ENCODE assay signal across 21 cellular contexts in genomic region chr22:43964314-43964857, GRCh38. TPM values are rescaled to one million over a fixed set of nuclear protein-coding genes. Genes with fewer than 3 reads are reported as not detected.
DNase-seq lines count a peak whose midpoint lies in the region; ATAC-seq, FAIRE-seq and TF ChIP-seq lines count a peak whose summit lies in the region.
"Had no signal": no experiment of that assay in that cellular context is flagged by ENCODE, and none has a peak within 500 bp of the region (broad histone marks: within the 10 kb centered on the region; RNA-seq: fewer than 3 reads in every experiment).

No MANE protein-coding gene starts in this region.

- H4K20me1 ChIP-seq in astrocyte (ENCODE audit: insufficient read depth, low read length): peaks cover 40% of the 10 kb centered on the region

- no peak overlapping the region for H3K9ac ChIP-seq in astrocyte (ENCODE audit: low read length)
- H3K9ac ChIP-seq: BLaER1, GM23248 had no signal

- H3K4me2 ChIP-seq in astrocyte (ENCODE audit: low read length): no peak overlapping the region
- H3K4me2 ChIP-seq: BLaER1 had no signal

- intact Hi-C loops in sciatic nerve (cut with DNase I): no loop called here

- no peak overlapping the region for H3K27ac ChIP-seq in astrocyte (ENCODE audit: low read depth, low read length)
- H3K27ac ChIP-seq: BLaER1, GM23248 had no signal

- no peak for DNase-seq in activated T-cell treated with anti-CD3 and anti-CD28 coated beads, Interleukin-2, amount 50 U/mL, for 24 hours
- no peak for DNase-seq in activated T-cell treated with anti-CD3 and anti-CD28 coated beads, Interleukin-2, amount 50 U/mL, for 1 hour
- no peak for DNase-seq in astrocyte (ENCODE audit: low read depth)
- peak; percentile 32 for DNase-seq in sciatic nerve (ENCODE audit: low spot score)
- DNase-seq: 8988T; CD4-positive, alpha-beta memory T cell; DMS153; DMS79; GDM1; GM23248; H7 had no signal

- no peak for TF ChIP-seq CTCF in astrocyte (IDR thresholded peaks at IDR 0.05; ENCODE audit: insufficient read depth, low read depth, low read length)

- no peaks in the 10 kb centered on the region for H3K27me3 ChIP-seq in astrocyte (ENCODE audit: insufficient read depth, low read length)
- H3K27me3 ChIP-seq: BLaER1 had no signal

- H3K36me3 ChIP-seq in astrocyte (ENCODE audit: insufficient read depth, low read length): peaks cover 26% of the 10 kb centered on the region

- H3K9me3 Mint-ChIP-seq in activated T-cell treated with anti-CD3 and anti-CD28 coated beads, Interleukin-2, amount 50 U/mL, for 24 hours: no peaks in the 10 kb centered on the region
- H3K9me3 Mint-ChIP-seq in astrocyte (ENCODE audit: unreplicated experiment): no peaks in the 10 kb centered on the region
- H3K9me3 Mint-ChIP-seq: CD14-positive monocyte; CD4-positive, alpha-beta memory T cell; IgD-negative memory B cell had no signal

- H3K27me3 Mint-ChIP-seq in activated T-cell treated with anti-CD3 and anti-CD28 coated beads, Interleukin-2, amount 50 U/mL, for 24 hours: no peaks in the 10 kb centered on the region
- H3K27me3 Mint-ChIP-seq in astrocyte (ENCODE audit: low read depth, unreplicated experiment): no peaks in the 10 kb centered on the region
- H3K27me3 Mint-ChIP-seq: CD4-positive, alpha-beta memory T cell; IgD-negative memory B cell had no signal

- peaks cover 28% of the 10 kb centered on the region for H3K79me2 ChIP-seq in astrocyte (ENCODE audit: insufficient read depth, low read length)

- H2AFZ ChIP-seq in astrocyte (ENCODE audit: low read depth, low read length): no peak overlapping the region
- H2AFZ ChIP-seq: GM23248 had no signal

- H3K9me3 ChIP-seq in astrocyte (ENCODE audit: insufficient read depth, low read depth, low read length): no peaks in the 10 kb centered on the region
- H3K9me3 ChIP-seq: BLaER1 had no signal

- H3K27ac Mint-ChIP-seq in activated T-cell treated with anti-CD3 and anti-CD28 coated beads, Interleukin-2, amount 50 U/mL, for 24 hours: peak overlapping the region; percentile 26
- H3K27ac Mint-ChIP-seq in astrocyte (ENCODE audit: unreplicated experiment): no peak overlapping the region

- H3K4me1 Mint-ChIP-seq in activated T-cell treated with anti-CD3 and anti-CD28 coated beads, Interleukin-2, amount 50 U/mL, for 24 hours (ENCODE audit: low read depth): peaks cover 11% of the 10 kb centered on the region
- peaks cover 3% of the 10 kb centered on the region for H3K4me1 Mint-ChIP-seq in astrocyte (ENCODE audit: low read depth, unreplicated experiment)
- H3K4me1 Mint-ChIP-seq: CD14-positive monocyte had no signal

- peak; percentile 5 for FAIRE-seq in astrocyte (lab: Jason Lieb, UNC)
- FAIRE-seq: GM12892, GM18507, HTR-8/SVneo had no signal

- H3K4me3 Mint-ChIP-seq in activated T-cell treated with anti-CD3 and anti-CD28 coated beads, Interleukin-2, amount 50 U/mL, for 24 hours: no peak overlapping the region
- H3K4me3 Mint-ChIP-seq in astrocyte (ENCODE audit: unreplicated experiment): no peak overlapping the region
- H3K4me3 Mint-ChIP-seq: CD14-positive monocyte; CD4-positive, alpha-beta memory T cell; IgD-negative memory B cell had no signal

- ATAC-seq in sciatic nerve (no peak), GM19351 (IDR thresholded peaks at IDR 0.05; ENCODE audit: unreplicated experiment) (no peak), GM18858 (IDR thresholded peaks at IDR 0.05; ENCODE audit: unreplicated experiment) (no peak), GM21786 (IDR thresholded peaks at IDR 0.05; ENCODE audit: unreplicated experiment) (no peak)
- ATAC-seq: HCT116 had no signal

- no peak overlapping the region for H3K4me3 ChIP-seq in astrocyte (ENCODE audit: insufficient read depth, low read depth, low read length)
- H3K4me3 ChIP-seq: BLaER1, GM23248 had no signal

- H3K4me1 ChIP-seq in astrocyte (ENCODE audit: insufficient read depth, low read length): no peaks in the 10 kb centered on the region
- H3K4me1 ChIP-seq: BLaER1 had no signal

- H3K36me3 Mint-ChIP-seq in activated T-cell treated with anti-CD3 and anti-CD28 coated beads, Interleukin-2, amount 50 U/mL, for 24 hours (ENCODE audit: low read depth): peaks cover 80% of the 10 kb centered on the region
- H3K36me3 Mint-ChIP-seq in astrocyte (ENCODE audit: low read depth, unreplicated experiment): peaks cover 9% of the 10 kb centered on the region

RNA-seq across cellular contexts. Expression of gene SAMM50, which starts 9.1 kb away (rescaled TPM):
- total RNA-seq in astrocyte: 63.4 and 65.2 TPM in 2 replicates
- 28.0 TPM for total RNA-seq in sciatic nerve

RNA-seq across cellular contexts. Expression of gene PNPLA3, which starts 40.8 kb away (rescaled TPM):
- total RNA-seq in astrocyte (8.3 and 10.8 TPM in 2 replicates), sciatic nerve (7.8 TPM)
- total RNA-seq: CD4-positive, alpha-beta memory T cell had no signal

RNA-seq across cellular contexts. Expression of gene PARVB, which starts 59.7 kb away (rescaled TPM):
- total RNA-seq in astrocyte (22.0 and 23.0 TPM in 2 replicates), sciatic nerve (38.2 TPM)
